1 cellular context compared by ENCODE assay signal in the genomic region with DNA sequence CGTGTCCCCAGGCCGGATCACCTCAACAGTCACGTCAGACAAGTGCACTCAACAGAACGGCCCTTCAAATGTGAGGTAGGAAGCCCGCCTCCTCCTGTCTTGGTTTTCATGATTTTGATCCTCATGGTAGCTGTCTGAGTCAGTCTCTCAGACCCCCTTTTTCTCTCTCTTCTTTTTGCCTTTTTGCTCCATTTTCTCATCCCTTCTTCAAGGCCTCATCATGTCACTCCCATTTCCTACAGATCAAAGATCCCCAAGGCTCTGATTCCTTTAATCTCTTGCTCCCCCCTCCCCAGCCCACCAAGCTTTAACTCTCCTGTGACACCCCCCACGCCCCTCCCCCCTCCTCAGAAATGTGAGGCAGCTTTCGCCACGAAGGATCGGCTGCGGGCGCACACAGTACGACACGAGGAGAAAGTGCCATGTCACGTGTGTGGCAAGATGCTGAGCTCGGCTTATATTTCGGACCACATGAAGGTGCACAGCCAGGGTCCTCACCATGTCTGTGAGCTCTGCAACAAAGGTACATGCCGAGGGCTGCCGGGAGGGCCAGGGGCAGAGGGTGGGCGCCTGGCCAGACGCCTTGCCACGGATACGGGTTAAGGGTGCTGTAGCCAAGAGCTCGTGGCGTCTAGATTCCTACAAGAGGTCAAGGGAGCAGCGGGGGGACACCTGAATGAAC.
TF ChIP-seq lines count a peak whose summit lies in the region.

No MANE protein-coding gene starts in this region.

TF ChIP-seq in GM12878, 131 proteins besides CTCF, POLR2A, EP300 and RAD21:
- TF ChIP-seq POU2F2 (IDR thresholded peaks at IDR 0.05; ENCODE audit: borderline replicate concordance, low read depth, low read length): peak; percentile 25; the same call in 1 of the 3 replicates
- no peak for TF ChIP-seq YBX1 (IDR thresholded peaks at IDR 0.05)
